Comparison of ENCODE assay signal across 8 cellular contexts in the genomic region with DNA sequence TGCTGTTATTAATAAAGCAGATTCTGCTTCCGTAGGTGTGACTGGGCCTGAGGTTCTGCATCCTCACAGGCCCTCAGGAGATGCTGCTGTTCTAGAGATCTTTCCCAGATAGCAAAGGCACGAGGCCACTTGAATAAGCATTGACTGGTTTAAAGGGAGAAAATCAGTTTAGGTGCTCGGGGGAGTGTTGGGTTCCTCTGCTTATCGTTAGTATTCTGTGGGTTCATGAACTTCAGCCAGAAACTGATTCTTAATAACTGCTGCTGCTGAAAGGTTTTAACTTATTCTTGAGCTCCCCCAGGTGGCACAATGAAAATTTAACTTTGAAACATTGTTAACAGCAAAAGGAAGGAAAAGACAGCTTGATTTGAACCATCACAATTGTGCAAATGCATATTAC. TPM values are rescaled to one million over a fixed set of nuclear protein-coding genes. Genes with fewer than 3 reads are reported as not detected.
A peak's percentile ranks its signal among the peaks of the same experiment; 100 is the strongest.
DNase-seq lines count a peak whose midpoint lies in the region; ATAC-seq and TF ChIP-seq lines count a peak whose summit lies in the region.

No MANE protein-coding gene starts in this region.

- POLR2A ChIA-PET in RWPE1 (lab: Yijun Ruan, JAX; ENCODE audit: low non-redundant PET) = no interaction called here

- no peaks in the 10 kb centered on the region for H3K27me3 Mint-ChIP-seq in natural killer cell (ENCODE audit: low read depth in 2 of 2)

- no peak overlapping the region for H3K27ac Mint-ChIP-seq in natural killer cell

- no peak for ATAC-seq in HG02588 (IDR thresholded peaks at IDR 0.05; ENCODE audit: unreplicated experiment)
- ATAC-seq in HG02623 (IDR thresholded peaks at IDR 0.05; ENCODE audit: unreplicated experiment) = no peak
- no peak for ATAC-seq in natural killer cell

- no peak overlapping the region for H3K4me3 ChIP-seq in GM12865 (ENCODE audit: low read depth, low read length)
- H3K4me3 ChIP-seq in foreskin fibroblast (ENCODE audit: low read depth in 1 of 2, low read length in 2 of 2) = no peak overlapping the region

- H3K4me3 Mint-ChIP-seq in natural killer cell = no peak overlapping the region

- peaks cover 15 to 20% of the 10 kb centered on the region in 2 donors for H3K4me1 Mint-ChIP-seq in natural killer cell

- intact Hi-C loops in natural killer cell (cut with micrococcal nuclease) = no loop called here

- DNase-seq in AG20443 (ENCODE audit: low spot score) = peak; percentile 37
- DNase-seq in GM12865 (ENCODE audit: low read depth) = peak; percentile 34
- DNase-seq in RWPE1 (ENCODE audit: low spot score) = no peak
- peak; percentile 19 to 57 for DNase-seq in foreskin fibroblast
- no peak for DNase-seq in activated CD4-positive, CD25-positive, alpha-beta regulatory T cell treated with anti-CD3 and anti-CD28 coated beads, Interleukin-2, amount 50 U/mL, for 72 hours
- no peak for DNase-seq in natural killer cell

- CTCF ChIA-PET in RWPE1 (lab: Yijun Ruan, JAX) = interaction anchor here (0.6 to 2.3 kb wide), 8 partner anchors 11 to 338 kb away, joined by 3 to 9 read pairs (median 3); no protein-coding TSS in a partner anchor

- TF ChIP-seq CTCF in GM12865 (IDR thresholded peaks at IDR 0.05; ENCODE audit: insufficient read depth, low read depth, low read length, missing control alignments) (peak; percentile 3), RWPE1 (conservative IDR thresholded peaks at IDR 0.05; ENCODE audit: low read depth) (peak; percentile 23; the same call in 1 of the 2 replicates), foreskin fibroblast (IDR thresholded peaks at IDR 0.05; ENCODE audit: low read depth, low read length) (peak; percentile 16), natural killer cell (IDR thresholded peaks at IDR 0.05) (no peak)

- no peaks in the 10 kb centered on the region for H3K9me3 Mint-ChIP-seq in natural killer cell

- no peak overlapping the region for H3K27ac ChIP-seq in RWPE1

- H3K36me3 Mint-ChIP-seq in natural killer cell = peaks cover 34% of the 10 kb centered on the region

RNA-seq across cellular contexts. Expression of gene ITGA6, which starts 56.9 kb away (rescaled TPM):
- total RNA-seq in natural killer cell = 10 to 100 TPM; 34.0 to 52.8 (median 38.3) TPM

Comparison
In these comparisons a context has a peak if more than half of its experiments do, and no peak if none do; other contexts are left out.
1. DNase-seq: peak in AG20443 (single experiment), GM12865 (single experiment) and foreskin fibroblast (2 of 2); none in RWPE1 (single experiment), activated CD4-positive, CD25-positive, alpha-beta regulatory T cell treated with anti-CD3 and anti-CD28 coated beads, Interleukin-2, amount 50 U/mL, for 72 hours (single experiment) and natural killer cell (single experiment).